In genomic region chr4:2753444-2753843, GRCh38 we compare ENCODE assay signal across 24 cellular contexts. TPM values are rescaled to one million over a fixed set of nuclear protein-coding genes. Genes with fewer than 3 reads are reported as not detected.
DNase-seq lines count a peak whose midpoint lies in the region; ATAC-seq and TF ChIP-seq lines count a peak whose summit lies in the region.
"Had no signal": no experiment of that assay in that cellular context is flagged by ENCODE, and none has a peak within 500 bp of the region (broad histone marks: within the 10 kb centered on the region; RNA-seq: fewer than 3 reads in every experiment).

No MANE protein-coding gene starts in this region.

- H3K27me3 ChIP-seq in neutrophil, result no peaks in the 10 kb centered on the region
- H3K27me3 ChIP-seq: body of pancreas, MG63, tibial nerve had no signal

- no peaks in the 10 kb centered on the region for H3K27me3 Mint-ChIP-seq in T-helper 1 cell treated with Interleukin-12 subunit alpha and Interleukin-12 subunit beta and Interleukin-4 antibody, amounts not matched to agents 30 μg/mL and 1 μg/mL, for 36 hours (ENCODE audit: low read depth)
- peaks cover 4% of the 10 kb centered on the region for H3K27me3 Mint-ChIP-seq in brain
- H3K27me3 Mint-ChIP-seq: stimulated activated naive CD8-positive, alpha-beta T cell treated with anti-CD3 and anti-CD28 coated beads, Interleukin-15, amount 100 ng/mL, for 72 hours had no signal

- CTCF ChIA-PET in HEK293 (lab: Yijun Ruan, JAX), result no interaction called here

- H3K4me1 ChIP-seq in HEK293 (ENCODE audit: control insufficient read depth, insufficient read depth, low read length), result no peaks in the 10 kb centered on the region
- peaks cover 14 to 26% of the 10 kb centered on the region in 2 experiments for H3K4me1 ChIP-seq in neutrophil (ENCODE audit: control insufficient read depth in 1 of 2, insufficient read depth in 1 of 2, low read depth in 1 of 2, low read length in 1 of 2)

- H3K9me3 ChIP-seq in HEK293 (ENCODE audit: control insufficient read depth, insufficient read depth, low read depth, low read length) (no peaks in the 10 kb centered on the region), neutrophil (no peaks in the 10 kb centered on the region)
- H3K9me3 ChIP-seq: body of pancreas, MG63, tibial nerve had no signal

- peak overlapping the region; percentile 15 for H3K4me3 Mint-ChIP-seq in T-helper 1 cell treated with Interleukin-12 subunit alpha and Interleukin-12 subunit beta and Interleukin-4 antibody, amounts not matched to agents 30 μg/mL and 1 μg/mL, for 36 hours
- H3K4me3 Mint-ChIP-seq in brain, result peak overlapping the region; percentile 41 to 77 (median 54)

- no peak for ATAC-seq in HG03095 (IDR thresholded peaks at IDR 0.05; ENCODE audit: unreplicated experiment)
- ATAC-seq: body of pancreas; stimulated activated naive CD8-positive, alpha-beta T cell treated with anti-CD3 and anti-CD28 coated beads, Interleukin-15, amount 100 ng/mL, for 72 hours had no signal

- H3K27ac Mint-ChIP-seq in T-helper 1 cell treated with Interleukin-12 subunit alpha and Interleukin-12 subunit beta and Interleukin-4 antibody, amounts not matched to agents 30 μg/mL and 1 μg/mL, for 36 hours, result peak overlapping the region; percentile 68
- H3K27ac Mint-ChIP-seq in brain, result peak overlapping the region in 2 of 5 experiments; percentile 17 to 65
- H3K27ac Mint-ChIP-seq: stimulated activated naive CD8-positive, alpha-beta T cell treated with anti-CD3 and anti-CD28 coated beads, Interleukin-15, amount 100 ng/mL, for 72 hours had no signal

- peaks cover 21% of the 10 kb centered on the region for H3K36me3 Mint-ChIP-seq in T-helper 1 cell treated with Interleukin-12 subunit alpha and Interleukin-12 subunit beta and Interleukin-4 antibody, amounts not matched to agents 30 μg/mL and 1 μg/mL, for 36 hours (ENCODE audit: low read depth)
- no peaks in the 10 kb centered on the region for H3K36me3 Mint-ChIP-seq in brain

- TF ChIP-seq CTCF in HEK293 (tag by site-specific recombination; IDR thresholded peaks at IDR 0.05) (no peak), brain (conservative IDR thresholded peaks at IDR 0.05) (no peak), neutrophil (IDR thresholded peaks at IDR 0.05) (no peak)

- H3K4me3 ChIP-seq in HEK293 (ENCODE audit: low read depth, low read length), result no peak overlapping the region
- H3K4me3 ChIP-seq in neutrophil (ENCODE audit: low read depth in 1 of 2, low read length in 1 of 2), result no peak overlapping the region
- H3K4me3 ChIP-seq: body of pancreas, coronary artery, MG63, smooth muscle cell, tibial nerve had no signal

- H3K9me3 Mint-ChIP-seq in T-helper 1 cell treated with Interleukin-12 subunit alpha and Interleukin-12 subunit beta and Interleukin-4 antibody, amounts not matched to agents 30 μg/mL and 1 μg/mL, for 36 hours, result no peaks in the 10 kb centered on the region
- H3K9me3 Mint-ChIP-seq in brain, result peaks cover 0 to 3% (median 0%) of the 10 kb centered on the region in 5 experiments
- H3K9me3 Mint-ChIP-seq: stimulated activated naive CD8-positive, alpha-beta T cell treated with anti-CD3 and anti-CD28 coated beads, Interleukin-15, amount 100 ng/mL, for 72 hours had no signal

- POLR2A ChIA-PET in HEK293 (lab: Yijun Ruan, JAX), result no interaction called here

- peaks cover 25% of the 10 kb centered on the region for H3K4me1 Mint-ChIP-seq in T-helper 1 cell treated with Interleukin-12 subunit alpha and Interleukin-12 subunit beta and Interleukin-4 antibody, amounts not matched to agents 30 μg/mL and 1 μg/mL, for 36 hours (ENCODE audit: low read depth)
- peaks cover 31% of the 10 kb centered on the region for H3K4me1 Mint-ChIP-seq in brain

- no peak for DNase-seq in T-helper 1 cell
- no peak for DNase-seq in NCI-H2171 treated with DMSO at 0.1 percent for 48 hours (lab: John Stamatoyannopoulos, UW)
- no peak for DNase-seq in NCI-H1930 (lab: John Stamatoyannopoulos, UW)
- DNase-seq: activated CD8-positive, alpha-beta memory T cell treated with anti-CD3 and anti-CD28 coated beads for 24 hours; body of pancreas; COR-L47; EL; kidney glomerular epithelial cell; MG63; NCI-H1417 treated with DMSO at 0.1 percent for 48 hours; NCI-H2171; NCI-H748 treated with DMSO at 0.1 percent for 48 hours; retina; stimulated activated CD4-positive, alpha-beta T cell treated with anti-CD3 and anti-CD28 coated beads, Interleukin-4, amount 100 ng/mL, for 1 hour; stimulated activated naive CD8-positive, alpha-beta T cell treated with anti-CD3 and anti-CD28 coated beads, Interleukin-15, amount 100 ng/mL, for 72 hours had no signal

- H3K36me3 ChIP-seq in HEK293 (ENCODE audit: control insufficient read depth in 2 of 2, insufficient read depth in 1 of 2, low read length in 2 of 2) (peaks cover 0 to 11% of the 10 kb centered on the region in 2 experiments; a peak in 2 of 3 replicates), neutrophil (peaks cover 7% of the 10 kb centered on the region)
- H3K36me3 ChIP-seq: MG63 had no signal

- no peak overlapping the region for H3K27ac ChIP-seq in HEK293 (ENCODE audit: extremely low read depth, low read depth, low read length)
- H3K27ac ChIP-seq in neutrophil, result peak overlapping the region; percentile 44
- H3K27ac ChIP-seq: body of pancreas, coronary artery, HL-60, tibial nerve had no signal

TF ChIP-seq in HEK293, 187 proteins besides CTCF, POLR2A, EP300 and RAD21:
- TF ChIP-seq ZBTB7A (tag by site-specific recombination; IDR thresholded peaks at IDR 0.05; ENCODE audit: low read depth), result no peak
- TF ChIP-seq ZNF157 (tag by site-specific recombination; IDR thresholded peaks at IDR 0.05), result peak; percentile 84

RNA-seq across cellular contexts. Expression of gene TNIP2, which starts 2.7 kb away (rescaled TPM):
- polyA plus RNA-seq in brain (ENCODE audit: insufficient read depth, low read depth, low replicate concordance), result 19.7 TPM

RNA-seq across cellular contexts. Expression of gene SH3BP2, which starts 39.4 kb away (rescaled TPM):
- polyA plus RNA-seq in brain (ENCODE audit: insufficient read depth, low read depth, low replicate concordance), result 30.3 TPM
